ENCODE assay signal across 1 cellular context in genomic region chr1:48450505-48450904, GRCh38.
TF ChIP-seq lines count a peak whose summit lies in the region.

No MANE protein-coding gene starts in this region.

TF ChIP-seq in IMR-90, 13 proteins besides CTCF, POLR2A, EP300 and RAD21 (continued from another document):
- TF ChIP-seq USF2 (IDR thresholded peaks at IDR 0.05; ENCODE audit: low read depth, low read length) (no peak), BHLHE40 (IDR thresholded peaks at IDR 0.05; ENCODE audit: low read depth, low read length) (no peak), MAZ (IDR thresholded peaks at IDR 0.05; ENCODE audit: borderline replicate concordance, low read depth, low read length) (no peak), MXI1 (IDR thresholded peaks at IDR 0.05; ENCODE audit: borderline replicate concordance, low read depth, low read length) (no peak), RCOR1 (IDR thresholded peaks at IDR 0.05; ENCODE audit: insufficient replicate concordance, low read length) (no peak)
- TF ChIP-seq, protein P1, sequence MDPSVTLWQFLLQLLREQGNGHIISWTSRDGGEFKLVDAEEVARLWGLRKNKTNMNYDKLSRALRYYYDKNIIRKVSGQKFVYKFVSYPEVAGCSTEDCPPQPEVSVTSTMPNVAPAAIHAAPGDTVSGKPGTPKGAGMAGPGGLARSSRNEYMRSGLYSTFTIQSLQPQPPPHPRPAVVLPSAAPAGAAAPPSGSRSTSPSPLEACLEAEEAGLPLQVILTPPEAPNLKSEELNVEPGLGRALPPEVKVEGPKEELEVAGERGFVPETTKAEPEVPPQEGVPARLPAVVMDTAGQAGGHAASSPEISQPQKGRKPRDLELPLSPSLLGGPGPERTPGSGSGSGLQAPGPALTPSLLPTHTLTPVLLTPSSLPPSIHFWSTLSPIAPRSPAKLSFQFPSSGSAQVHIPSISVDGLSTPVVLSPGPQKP (IDR thresholded peaks at IDR 0.05; ENCODE audit: borderline replicate concordance, low read depth, low read length): no peak
